In genomic region chr1:248699099-248699498, GRCh38 we compare ENCODE assay signal across 2 cellular contexts.
A peak's percentile ranks its signal among the peaks of the same experiment; 100 is the strongest.
TF ChIP-seq lines count a peak whose summit lies in the region.

No MANE protein-coding gene starts in this region.

TF ChIP-seq in HepG2, 621 proteins besides CTCF, POLR2A, EP300 and RAD21:
- peak; percentile 74 for TF ChIP-seq MAFF (IDR thresholded peaks at IDR 0.05; ENCODE audit: low read depth, low read length)
- no peak for TF ChIP-seq ZNF790 (CRISPR knock-in tag; IDR thresholded peaks at IDR 0.05; ENCODE audit: borderline replicate concordance)
- peak; percentile 78 to 83 for TF ChIP-seq MAFK (conservative IDR thresholded peaks at IDR 0.05 in 1 of 2, IDR thresholded peaks at IDR 0.05 in 1 of 2; ENCODE audit: low read length in 2 of 2)

TF ChIP-seq in K562, 482 proteins besides CTCF, POLR2A, EP300 and RAD21:
- TF ChIP-seq ZNF282 (CRISPR knock-in tag; IDR thresholded peaks at IDR 0.05) (no peak), ELK3 (CRISPR knock-in tag; IDR thresholded peaks at IDR 0.05) (no peak), ZKSCAN1 (IDR thresholded peaks at IDR 0.05; ENCODE audit: low read depth, low read length) (no peak), MAFG (tag; conservative IDR thresholded peaks at IDR 0.05) (peak; percentile 59), ZBTB7A (IDR thresholded peaks at IDR 0.05; ENCODE audit: borderline replicate concordance, control insufficient read depth, low read depth, low read length) (no peak), ZNF253 (CRISPR knock-in tag; conservative IDR thresholded peaks at IDR 0.05) (no peak), RBM15 (IDR thresholded peaks at IDR 0.05; ENCODE audit: insufficient read depth, low read length) (no peak), ZNF398 (CRISPR knock-in tag; IDR thresholded peaks at IDR 0.05) (no peak), ZNF699 (CRISPR knock-in tag; IDR thresholded peaks at IDR 0.05; ENCODE audit: insufficient replicate concordance) (no peak), MAFF (IDR thresholded peaks at IDR 0.05; ENCODE audit: low read length) (peak; percentile 51), ZNF140 (CRISPR knock-in tag; IDR thresholded peaks at IDR 0.05) (no peak), ZBTB43 (CRISPR knock-in tag; IDR thresholded peaks at IDR 0.05) (no peak), ZNF75A (CRISPR knock-in tag; IDR thresholded peaks at IDR 0.05) (no peak), ASH1L (IDR thresholded peaks at IDR 0.05; ENCODE audit: borderline replicate concordance, low read depth, partially characterized antibody) (no peak), ZNF316 (IDR thresholded peaks at IDR 0.05) (peak; percentile 73), PHF8 (IDR thresholded peaks at IDR 0.05; ENCODE audit: borderline replicate concordance, low read length) (no peak), ARHGAP35 (IDR thresholded peaks at IDR 0.05; ENCODE audit: partially characterized antibody) (no peak), TCFL5 (CRISPR knock-in tag; conservative IDR thresholded peaks at IDR 0.05) (no peak), GATAD2A (IDR thresholded peaks at IDR 0.05) (no peak), MAFK (IDR thresholded peaks at IDR 0.05; ENCODE audit: low read length) (0 out of 2 replicates have a peak, but pooled peaks have one; percentile 9), WHSC1 (IDR thresholded peaks at IDR 0.05; ENCODE audit: low read length) (no peak), NFE2 (IDR thresholded peaks at IDR 0.05; ENCODE audit: low read depth) (no peak), C11orf30 (IDR thresholded peaks at IDR 0.05; ENCODE audit: low read depth) (peak; percentile 53; the same call in 1 of the 2 replicates), TFAM (CRISPR knock-in tag; conservative IDR thresholded peaks at IDR 0.05) (no peak)
- TF ChIP-seq, protein P1, sequence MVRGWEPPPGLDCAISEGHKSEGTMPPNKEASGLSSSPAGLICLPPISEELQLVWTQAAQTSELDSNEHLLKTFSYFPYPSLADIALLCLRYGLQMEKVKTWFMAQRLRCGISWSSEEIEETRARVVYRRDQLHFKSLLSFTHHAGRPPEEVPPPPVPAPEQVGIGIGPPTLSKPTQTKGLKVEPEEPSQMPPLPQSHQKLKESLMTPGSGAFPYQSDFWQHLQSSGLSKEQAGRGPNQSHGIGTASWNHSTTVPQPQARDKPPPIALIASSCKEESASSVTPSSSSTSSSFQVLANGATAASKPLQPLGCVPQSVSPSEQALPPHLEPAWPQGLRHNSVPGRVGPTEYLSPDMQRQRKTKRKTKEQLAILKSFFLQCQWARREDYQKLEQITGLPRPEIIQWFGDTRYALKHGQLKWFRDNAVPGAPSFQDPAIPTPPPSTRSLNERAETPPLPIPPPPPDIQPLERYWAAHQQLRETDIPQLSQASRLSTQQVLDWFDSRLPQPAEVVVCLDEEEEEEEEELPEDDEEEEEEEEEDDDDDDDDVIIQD (CRISPR knock-in tag; IDR thresholded peaks at IDR 0.05) = no peak
- TF ChIP-seq, protein P2, sequence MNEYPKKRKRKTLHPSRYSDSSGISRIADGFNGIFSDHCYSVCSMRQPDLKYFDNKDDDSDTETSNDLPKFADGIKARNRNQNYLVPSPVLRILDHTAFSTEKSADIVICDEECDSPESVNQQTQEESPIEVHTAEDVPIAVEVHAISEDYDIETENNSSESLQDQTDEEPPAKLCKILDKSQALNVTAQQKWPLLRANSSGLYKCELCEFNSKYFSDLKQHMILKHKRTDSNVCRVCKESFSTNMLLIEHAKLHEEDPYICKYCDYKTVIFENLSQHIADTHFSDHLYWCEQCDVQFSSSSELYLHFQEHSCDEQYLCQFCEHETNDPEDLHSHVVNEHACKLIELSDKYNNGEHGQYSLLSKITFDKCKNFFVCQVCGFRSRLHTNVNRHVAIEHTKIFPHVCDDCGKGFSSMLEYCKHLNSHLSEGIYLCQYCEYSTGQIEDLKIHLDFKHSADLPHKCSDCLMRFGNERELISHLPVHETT (CRISPR knock-in tag; conservative IDR thresholded peaks at IDR 0.05 in 1 of 2, IDR thresholded peaks at IDR 0.05 in 1 of 2) = no peak
